In the genomic region with DNA sequence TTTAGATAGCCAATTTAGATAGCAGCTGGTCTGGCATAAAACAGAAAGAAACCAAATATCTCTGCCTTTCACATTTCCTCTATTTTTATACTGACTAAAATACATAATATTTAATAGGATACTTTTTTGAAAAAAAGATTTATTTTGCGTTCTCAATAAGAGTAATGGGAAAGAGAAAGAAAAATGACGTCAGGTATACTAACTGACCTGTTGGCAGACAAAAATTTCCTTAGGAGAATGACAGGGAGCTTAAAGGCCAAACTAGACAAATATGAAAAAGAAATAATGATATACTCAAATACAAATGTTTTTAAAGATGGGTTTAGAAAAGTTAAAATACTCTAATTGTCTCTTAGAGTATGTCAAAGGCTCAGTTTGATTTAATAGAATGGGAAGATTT, we compare ENCODE assay signal across 9 cellular contexts.
"Had no signal": no experiment of that assay in that cellular context is flagged by ENCODE, and none has a peak within 500 bp of the region (broad histone marks: within the 10 kb centered on the region; RNA-seq: fewer than 3 reads in every experiment).

No MANE protein-coding gene starts in this region.

- DNase-seq: IMR-90, Karpas-422, KBM-7, KG1 had no signal

- H3K4me3 Mint-ChIP-seq: IgD-negative memory B cell had no signal

- H3K27ac Mint-ChIP-seq: IgD-negative memory B cell had no signal

- H3K4me2 ChIP-seq: KMS-11 had no signal

- H3K27me3 Mint-ChIP-seq: IgD-negative memory B cell had no signal

- ATAC-seq: K562 had no signal

- H3K27ac ChIP-seq: HL-60, KMS-11 had no signal

- H3K4me3 ChIP-seq: K562 had no signal

- H3K9ac ChIP-seq: KMS-11 had no signal

- H3K36me3 Mint-ChIP-seq: IgD-negative memory B cell had no signal

- H3K4me1 Mint-ChIP-seq: IgD-negative memory B cell had no signal

- FAIRE-seq: HTR-8/SVneo, K562 had no signal
